8 cellular contexts compared by ENCODE assay signal in genomic region chr12:105561981-105562726, GRCh38.
DNase-seq lines count a peak whose midpoint lies in the region; ATAC-seq and TF ChIP-seq lines count a peak whose summit lies in the region.

No MANE protein-coding gene starts in this region.

- no peaks in the 10 kb centered on the region for H4K20me1 ChIP-seq in IMR-90 (ENCODE audit: insufficient read depth, low read length)

- H3K23ac ChIP-seq in IMR-90 (ENCODE audit: low read depth, low read length), result peak overlapping the region; percentile 39; the same call in 1 of the 2 replicates

- H2BK15ac ChIP-seq in IMR-90 (ENCODE audit: low read depth, low read length), result peak overlapping the region; percentile 63; the same call in 2 of the 3 replicates

- no peak for TF ChIP-seq POLR2A in IMR-90 (IDR thresholded peaks at IDR 0.05; ENCODE audit: low read depth, low read length)

- DNase-seq in A673 (ENCODE audit: low spot score) (peak; percentile 39), IMR-90 (peak; percentile 90), amniotic stem cell (lab: John Stamatoyannopoulos, UW) (peak; percentile 21), kidney glomerular epithelial cell (lab: John Stamatoyannopoulos, UW) (peak; percentile 95), NCI-H1694 treated with DMSO at 0.1 percent for 48 hours (lab: John Stamatoyannopoulos, UW) (no peak), NCI-H187 treated with DMSO at 0.1 percent for 48 hours (lab: John Stamatoyannopoulos, UW) (no peak)
- no peak for DNase-seq in stimulated activated CD4-positive, alpha-beta T cell treated with anti-CD3 and anti-CD28 coated beads, Interleukin-15, amount 100 ng/mL, for 24 hours

- H2AFZ ChIP-seq in IMR-90 (replicated peaks; ENCODE audit: low read length, poor library complexity), result peak overlapping the region; percentile 81

- H4K5ac ChIP-seq in IMR-90 (ENCODE audit: low read depth, low read length), result peak overlapping the region; percentile 19

- TF ChIP-seq CTCF in A673 (conservative IDR thresholded peaks at IDR 0.05; ENCODE audit: low read depth, low read length), result no peak
- no peak for TF ChIP-seq CTCF in IMR-90 (conservative IDR thresholded peaks at IDR 0.05; ENCODE audit: low read depth, low read length)

- peak overlapping the region; percentile 51 for H3K18ac ChIP-seq in IMR-90 (ENCODE audit: low read depth, low read length)

- H3K79me1 ChIP-seq in IMR-90 (ENCODE audit: low read depth in 1 of 2, low read length in 2 of 2), result no peaks in the 10 kb centered on the region

- dilution Hi-C loops in IMR-90 (cut with HindIII; ENCODE audit: low sequenced_read_pairs, unreplicated experiment), result no loop called here

- peak overlapping the region; percentile 80 for H3K4ac ChIP-seq in IMR-90 (ENCODE audit: low read depth, low read length)

- no peaks in the 10 kb centered on the region for H3K27me3 ChIP-seq in A673 (replicated peaks; ENCODE audit: insufficient read depth, low read depth, low read length, poor library complexity)
- no peaks in the 10 kb centered on the region for H3K27me3 ChIP-seq in IMR-90 (ENCODE audit: control insufficient read depth, insufficient read depth, low read length)

- no peak for TF ChIP-seq RAD21 in IMR-90 (IDR thresholded peaks at IDR 0.05; ENCODE audit: low read length)

- H4K8ac ChIP-seq in IMR-90 (ENCODE audit: low read depth in 2 of 2, low read length in 2 of 2), result peak overlapping the region; percentile 2 to 86

- no peaks in the 10 kb centered on the region for H3K4me1 ChIP-seq in A673 (ENCODE audit: insufficient read depth, low read length, poor library complexity, severe bottlenecking)
- peaks cover 9% of the 10 kb centered on the region for H3K4me1 ChIP-seq in IMR-90 (ENCODE audit: control insufficient read depth, insufficient read depth, low read length)

- H2BK5ac ChIP-seq in IMR-90 (ENCODE audit: low read depth, low read length, poor library complexity, severe bottlenecking), result peak overlapping the region; percentile 68

- peak overlapping the region; percentile 42 for H2AK9ac ChIP-seq in IMR-90 (replicated peaks; ENCODE audit: low read depth, low read length, poor library complexity)

- peaks cover 10% of the 10 kb centered on the region for H3K9me1 ChIP-seq in IMR-90 (ENCODE audit: insufficient read depth, low read length)

- H2AK5ac ChIP-seq in IMR-90 (ENCODE audit: low read depth, low read length), result peak overlapping the region; percentile 46; the same call in 1 of the 2 replicates

- H3K9me3 ChIP-seq in A673 (ENCODE audit: low read depth, low read length, poor library complexity, severe bottlenecking) (no peaks in the 10 kb centered on the region), IMR-90 (ENCODE audit: control insufficient read depth, insufficient read depth, low read length) (no peaks in the 10 kb centered on the region)

- H3K27ac ChIP-seq in A673 (ENCODE audit: low read depth, low read length, poor library complexity, severe bottlenecking) (no peak overlapping the region), IMR-90 (ENCODE audit: insufficient read depth, low read length) (peak overlapping the region; percentile 70)

- POLR2A ChIA-PET in A673 (lab: Charles Lee; ENCODE audit: low non-redundant PET) (no interaction called here), IMR-90 (lab: Charles Lee; ENCODE audit: unreplicated experiment) (no interaction called here)

- peak overlapping the region; percentile 53 for H3K14ac ChIP-seq in IMR-90 (replicated peaks; ENCODE audit: low read depth, low read length)

- intact Hi-C loops in A673 (cut with micrococcal nuclease; ENCODE audit: unreplicated experiment), result no loop called here
- intact Hi-C loops in IMR-90 (cut with micrococcal nuclease), result loop anchor here (2.0 kb wide), 2 partner anchors 425 to 575 kb away; no protein-coding TSS in a partner anchor

- BruUV-seq in A673 (replicated peaks; lab: Mats Ljungman, UMichigan), result no TSS peak
- no TSS peak for BruUV-seq in IMR-90 (replicated peaks; lab: Mats Ljungman, UMichigan)

- H3K56ac ChIP-seq in IMR-90 (ENCODE audit: extremely low read depth, insufficient read depth, low read length), result peak overlapping the region; percentile 85

- H3K4me3 ChIP-seq in A673 (ENCODE audit: low read depth, low read length, poor library complexity, severe bottlenecking) (no peak overlapping the region), IMR-90 (ENCODE audit: insufficient read depth, low read depth, low read length) (peak overlapping the region; percentile 5; the same call in 1 of the 2 replicates)

- H4K91ac ChIP-seq in IMR-90 (ENCODE audit: insufficient read depth, low read depth, low read length), result peak overlapping the region; percentile 75

- ATAC-seq in IMR-90 (ENCODE audit: low read depth), result peak; percentile 93
- ATAC-seq in HG03432 (IDR thresholded peaks at IDR 0.05; ENCODE audit: unreplicated experiment), result no peak

- H3K9ac ChIP-seq in IMR-90 (ENCODE audit: low read depth, low read length), result no peak overlapping the region

- no peaks in the 10 kb centered on the region for H3K36me3 ChIP-seq in A673 (ENCODE audit: insufficient read depth, low read length, poor library complexity, severe bottlenecking)
- no peaks in the 10 kb centered on the region for H3K36me3 ChIP-seq in IMR-90 (ENCODE audit: control insufficient read depth, insufficient read depth, low read length)

- CTCF ChIA-PET in A673 (lab: Charles Lee), result no interaction called here
- CTCF ChIA-PET in IMR-90 (lab: Yijun Ruan, JAX), result no interaction called here

- peak overlapping the region; percentile 65 for H3K4me2 ChIP-seq in IMR-90 (ENCODE audit: low read depth, low read length)

- H2BK20ac ChIP-seq in IMR-90 (ENCODE audit: low read depth, low read length), result peak overlapping the region; percentile 82

- peak overlapping the region; percentile 93 for H2BK120ac ChIP-seq in IMR-90 (ENCODE audit: low read depth, low read length)

- in situ Hi-C loops in IMR-90 (cut with MboI; ENCODE audit: low sequenced_read_pairs), result no loop called here

- WGBS in IMR-90 (ENCODE audit: extremely low coverage in 2 of 2, insufficient read length in 1 of 2), 2 experiments, result 0% methylated on average over 7 of the region's 19 CpGs; no CpG with 5 or more reads in 1 of the 2 experiments

TF ChIP-seq in IMR-90, 13 proteins besides CTCF, POLR2A, EP300 and RAD21:
- TF ChIP-seq SMC3 (IDR thresholded peaks at IDR 0.05; ENCODE audit: low read depth, low read length), result no peak
- peak; percentile 78 for TF ChIP-seq FOS (IDR thresholded peaks at IDR 0.05; ENCODE audit: low read depth, low read length)
- no peak for TF ChIP-seq RFX5 (IDR thresholded peaks at IDR 0.05; ENCODE audit: low read depth, low read length)
- peak; percentile 36; the same call in 1 of the 2 replicates for TF ChIP-seq USF2 (IDR thresholded peaks at IDR 0.05; ENCODE audit: low read depth, low read length)
- 0 out of 2 replicates have a peak, but pooled peaks have one; percentile 4 for TF ChIP-seq MAFK (IDR thresholded peaks at IDR 0.05; ENCODE audit: low read depth, low read length)
- no peak for TF ChIP-seq ELK1 (IDR thresholded peaks at IDR 0.05; ENCODE audit: borderline replicate concordance, low read depth, low read length)
- TF ChIP-seq MAZ (IDR thresholded peaks at IDR 0.05; ENCODE audit: borderline replicate concordance, low read depth, low read length), result peak; percentile 78
TF ChIP-seq in IMR-90: peak in this region for 4.

Comparison
In these comparisons a context has a peak if more than half of its experiments do, and no peak if none do; other contexts are left out.
1. DNase-seq: peak in A673 (single experiment), IMR-90 (single experiment), amniotic stem cell (single experiment) and kidney glomerular epithelial cell (single experiment); none in NCI-H1694 treated with DMSO at 0.1 percent for 48 hours (single experiment), NCI-H187 treated with DMSO at 0.1 percent for 48 hours (single experiment) and stimulated activated CD4-positive, alpha-beta T cell treated with anti-CD3 and anti-CD28 coated beads, Interleukin-15, amount 100 ng/mL, for 24 hours (single experiment).